Comparison of ENCODE assay signal across 8 cellular contexts in the genomic region with DNA sequence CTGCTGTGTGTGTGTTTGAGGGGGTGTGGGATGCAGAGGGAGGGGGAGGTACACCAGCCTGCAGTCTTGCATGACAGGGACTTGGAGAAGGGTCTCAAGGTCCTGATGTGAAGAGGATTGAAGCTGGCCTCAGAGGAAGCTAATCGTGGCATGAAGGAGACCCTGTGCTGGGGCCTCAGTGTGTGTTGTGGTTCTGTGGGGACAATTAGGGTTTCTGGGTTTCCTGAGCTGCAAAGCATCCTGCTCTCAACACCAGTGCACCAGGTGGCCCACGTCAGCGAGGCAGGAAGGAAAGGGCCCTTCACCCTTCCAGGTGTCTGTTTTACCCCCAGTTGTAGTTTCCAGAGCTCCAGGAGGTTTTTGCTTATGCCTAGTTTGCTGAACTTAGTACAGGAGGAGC. TPM values are rescaled to one million over a fixed set of nuclear protein-coding genes. Genes with fewer than 3 reads are reported as not detected.
DNase-seq lines count a peak whose midpoint lies in the region; ATAC-seq and FAIRE-seq lines count a peak whose summit lies in the region.

No MANE protein-coding gene starts in this region.

- H3K9me3 Mint-ChIP-seq in activated T-cell treated with anti-CD3 and anti-CD28 coated beads, Interleukin-2, amount 50 U/mL, for 72 hours, result peaks cover 3 to 5% of the 10 kb centered on the region in 2 donors

- H3K27me3 Mint-ChIP-seq in activated T-cell treated with anti-CD3 and anti-CD28 coated beads, Interleukin-2, amount 50 U/mL, for 72 hours (ENCODE audit: low read depth), result peaks cover 7% of the 10 kb centered on the region

- H3K4me1 Mint-ChIP-seq in activated T-cell treated with anti-CD3 and anti-CD28 coated beads, Interleukin-2, amount 50 U/mL, for 72 hours (ENCODE audit: low read depth), result peaks cover 98% of the 10 kb centered on the region

- H3K36me3 Mint-ChIP-seq in activated T-cell treated with anti-CD3 and anti-CD28 coated beads, Interleukin-2, amount 50 U/mL, for 72 hours (ENCODE audit: insufficient read depth in 2 of 2), result peaks cover 10 to 12% of the 10 kb centered on the region in 2 donors

- ATAC-seq in HG03460 (IDR thresholded peaks at IDR 0.05; ENCODE audit: unreplicated experiment) (peak; percentile 38), HG02970 (IDR thresholded peaks at IDR 0.05; ENCODE audit: low FRiP score, unreplicated experiment) (no peak)
- peak; percentile 18 to 22 for ATAC-seq in activated T-cell treated with anti-CD3 and anti-CD28 coated beads, Interleukin-2, amount 50 U/mL, for 72 hours (replicated peaks in 1 of 2)

- H3K4me3 Mint-ChIP-seq in activated T-cell treated with anti-CD3 and anti-CD28 coated beads, Interleukin-2, amount 50 U/mL, for 72 hours, result peak overlapping the region; percentile 80 to 81

- peak; percentile 49 for FAIRE-seq in GM19239 (lab: Jason Lieb, UNC)

- DNase-seq in GM19239 (ENCODE audit: insufficient read length, low spot score) (no peak), NCI-H1436 (lab: John Stamatoyannopoulos, UW) (no peak), head of caudate nucleus (no peak), NCI-H2227 (lab: John Stamatoyannopoulos, UW; ENCODE audit: unreplicated experiment) (no peak)
- DNase-seq in activated T-cell treated with anti-CD3 and anti-CD28 coated beads, Interleukin-2, amount 50 U/mL, for 72 hours, result peak; percentile 72 to 75
- peak; percentile 33 for DNase-seq in stimulated activated CD4-positive, alpha-beta T cell treated with anti-CD3 and anti-CD28 coated beads, Interleukin-4, amount 100 ng/mL, for 1 hour

- intact Hi-C loops in head of caudate nucleus (cut with DNase I), result no loop called here

- H3K27ac Mint-ChIP-seq in activated T-cell treated with anti-CD3 and anti-CD28 coated beads, Interleukin-2, amount 50 U/mL, for 72 hours, result no peak overlapping the region

RNA-seq across cellular contexts. Expression of gene TENT5C, which starts 52.8 kb away (rescaled TPM):
- 10 to 100 TPM; 22.5 to 36.3 TPM for total RNA-seq in activated T-cell treated with anti-CD3 and anti-CD28 coated beads, Interleukin-2, amount 50 U/mL, for 72 hours

Comparison
In these comparisons a context has a peak if more than half of its experiments do, and no peak if none do; other contexts are left out.
1. DNase-seq: peak in activated T-cell treated with anti-CD3 and anti-CD28 coated beads, Interleukin-2, amount 50 U/mL, for 72 hours (2 of 2) and stimulated activated CD4-positive, alpha-beta T cell treated with anti-CD3 and anti-CD28 coated beads, Interleukin-4, amount 100 ng/mL, for 1 hour (single experiment); none in GM19239 (single experiment), NCI-H1436 (single experiment), head of caudate nucleus (0 of 42) and NCI-H2227 (single experiment).